In the genomic region with DNA sequence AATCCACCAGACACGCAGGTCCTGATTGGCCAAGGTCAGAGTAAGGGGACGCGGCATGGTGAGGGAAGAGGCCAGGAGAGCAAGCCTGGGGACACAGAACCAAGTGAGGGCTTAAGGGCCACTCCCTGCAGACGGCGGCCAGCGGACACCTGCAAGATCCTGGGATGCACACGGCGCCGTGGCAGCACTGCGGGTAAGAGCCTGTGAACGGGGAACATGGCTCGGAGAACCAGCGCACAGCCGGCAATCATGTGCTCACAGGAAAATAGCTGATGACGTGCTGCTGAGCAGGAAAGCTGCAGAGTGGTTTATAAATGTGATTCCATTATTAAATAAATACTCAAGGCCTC, we compare ENCODE assay signal across 16 cellular contexts. TPM values are rescaled to one million over a fixed set of nuclear protein-coding genes. Genes with fewer than 3 reads are reported as not detected.
DNase-seq lines count a peak whose midpoint lies in the region; ATAC-seq, FAIRE-seq and TF ChIP-seq lines count a peak whose summit lies in the region.
"Had no signal": no experiment of that assay in that cellular context is flagged by ENCODE, and none has a peak within 500 bp of the region (broad histone marks: within the 10 kb centered on the region; RNA-seq: fewer than 3 reads in every experiment).

No MANE protein-coding gene starts in this region.

- H3K9ac ChIP-seq in neural progenitor cell = no peak overlapping the region

- no peak overlapping the region for H3K4me3 ChIP-seq in neural progenitor cell
- H3K4me3 ChIP-seq: HAP-1 had no signal

- H3K27ac ChIP-seq in C4-2B = peak overlapping the region; percentile 75
- peak overlapping the region; percentile 93 for H3K27ac ChIP-seq in VCaP
- H3K27ac ChIP-seq in neural progenitor cell = no peak overlapping the region

- H3K4me2 ChIP-seq in neural progenitor cell = no peak overlapping the region

- peaks cover 14% of the 10 kb centered on the region for H3K4me1 Mint-ChIP-seq in neural progenitor cell
- H3K4me1 Mint-ChIP-seq in activated T-cell treated with anti-CD3 and anti-CD28 coated beads, Interleukin-2, amount 50 U/mL, for 72 hours (ENCODE audit: low read depth) = peaks cover 5% of the 10 kb centered on the region

- H3K4me1 ChIP-seq in neural progenitor cell = no peaks in the 10 kb centered on the region
- H3K4me1 ChIP-seq: HAP-1 had no signal

- no peak for FAIRE-seq in GM12892 (lab: Jason Lieb, UNC)
- FAIRE-seq: GM19239 had no signal

- no peaks in the 10 kb centered on the region for H3K79me2 ChIP-seq in neural progenitor cell (ENCODE audit: low read depth)

- DNase-seq in DMS53 (lab: John Stamatoyannopoulos, UW) (peak; percentile 44), DMS53 treated with DMSO at 0.1 percent for 48 hours (lab: John Stamatoyannopoulos, UW; ENCODE audit: unreplicated experiment) (no peak), neural progenitor cell (ENCODE audit: low spot score) (no peak), GM12892 (ENCODE audit: insufficient read length) (no peak), ureter (ENCODE audit: low spot score) (no peak)
- no peak for DNase-seq in activated T-cell treated with anti-CD3 and anti-CD28 coated beads, Interleukin-2, amount 50 U/mL, for 72 hours
- DNase-seq: DND-41, GDM1, GOT3 had no signal

- no peak for ATAC-seq in activated T-cell treated with anti-CD3 and anti-CD28 coated beads, Interleukin-2, amount 50 U/mL, for 72 hours (replicated peaks in 1 of 2)

- H3K9me3 Mint-ChIP-seq in neural progenitor cell = no peaks in the 10 kb centered on the region
- H3K9me3 Mint-ChIP-seq in activated T-cell treated with anti-CD3 and anti-CD28 coated beads, Interleukin-2, amount 50 U/mL, for 72 hours = no peaks in the 10 kb centered on the region

- no peaks in the 10 kb centered on the region for H3K9me3 ChIP-seq in neural progenitor cell (ENCODE audit: low read depth)
- H3K9me3 ChIP-seq: HAP-1 had no signal

- TF ChIP-seq CTCF in C4-2B (conservative IDR thresholded peaks at IDR 0.05) (no peak), VCaP (conservative IDR thresholded peaks at IDR 0.05) (no peak), neural progenitor cell (IDR thresholded peaks at IDR 0.05) (no peak)

- no peaks in the 10 kb centered on the region for H3K36me3 Mint-ChIP-seq in neural progenitor cell
- H3K36me3 Mint-ChIP-seq in activated T-cell treated with anti-CD3 and anti-CD28 coated beads, Interleukin-2, amount 50 U/mL, for 72 hours (ENCODE audit: insufficient read depth in 2 of 2) = no peaks in the 10 kb centered on the region

- H3K4me3 Mint-ChIP-seq in neural progenitor cell = peak overlapping the region; percentile 48
- H3K4me3 Mint-ChIP-seq in activated T-cell treated with anti-CD3 and anti-CD28 coated beads, Interleukin-2, amount 50 U/mL, for 72 hours = no peak overlapping the region

- H3F3A ChIP-seq in neural progenitor cell (ENCODE audit: low read depth) = no peaks in the 10 kb centered on the region

- H3K36me3 ChIP-seq in neural progenitor cell = no peaks in the 10 kb centered on the region
- H3K36me3 ChIP-seq: HAP-1 had no signal

- H2AFZ ChIP-seq in neural progenitor cell (replicated peaks) = no peak overlapping the region

- no peaks in the 10 kb centered on the region for H4K20me1 ChIP-seq in neural progenitor cell (ENCODE audit: low read depth)

- no peaks in the 10 kb centered on the region for H3K27me3 ChIP-seq in neural progenitor cell

- H3K27ac Mint-ChIP-seq in neural progenitor cell = peak overlapping the region; percentile 40
- no peak overlapping the region for H3K27ac Mint-ChIP-seq in activated T-cell treated with anti-CD3 and anti-CD28 coated beads, Interleukin-2, amount 50 U/mL, for 72 hours

- H3K27me3 Mint-ChIP-seq in neural progenitor cell (ENCODE audit: insufficient read depth, low read depth) = no peaks in the 10 kb centered on the region
- no peaks in the 10 kb centered on the region for H3K27me3 Mint-ChIP-seq in activated T-cell treated with anti-CD3 and anti-CD28 coated beads, Interleukin-2, amount 50 U/mL, for 72 hours (ENCODE audit: low read depth)

- no peak for TF ChIP-seq POLR2A in GM12892 (IDR thresholded peaks at IDR 0.05; ENCODE audit: low read depth, low read length)

RNA-seq across cellular contexts. Expression of gene NSMF, which starts 27.0 kb away (rescaled TPM):
- total RNA-seq in neural progenitor cell (ENCODE audit: low replicate concordance) (17.1 and 62.0 TPM in 2 replicates), ureter (49.3 TPM)
- 10 to 100 TPM; 20.0 to 28.5 TPM for total RNA-seq in activated T-cell treated with anti-CD3 and anti-CD28 coated beads, Interleukin-2, amount 50 U/mL, for 72 hours
- polyA plus RNA-seq in GM12892 (2012; ENCODE audit: missing spikeins) = 16.7 TPM

RNA-seq across cellular contexts. Expression of gene ENTPD8, which starts 45.0 kb away (rescaled TPM):
- total RNA-seq in neural progenitor cell (ENCODE audit: low replicate concordance) (not detected in 2 replicates), ureter (not detected)
- not detected for total RNA-seq in activated T-cell treated with anti-CD3 and anti-CD28 coated beads, Interleukin-2, amount 50 U/mL, for 72 hours
- polyA plus RNA-seq in GM12892 (2012; ENCODE audit: missing spikeins) = not detected
- total RNA-seq: A673, HT1080 had no signal
- polyA plus RNA-seq: BJ had no signal
